ENCODE assay signal across 8 cellular contexts in genomic region chr6:8063762-8064637, GRCh38. TPM values are rescaled to one million over a fixed set of nuclear protein-coding genes. Genes with fewer than 3 reads are reported as not detected.
DNase-seq lines count a peak whose midpoint lies in the region; ATAC-seq and TF ChIP-seq lines count a peak whose summit lies in the region.

A gene with protein sequence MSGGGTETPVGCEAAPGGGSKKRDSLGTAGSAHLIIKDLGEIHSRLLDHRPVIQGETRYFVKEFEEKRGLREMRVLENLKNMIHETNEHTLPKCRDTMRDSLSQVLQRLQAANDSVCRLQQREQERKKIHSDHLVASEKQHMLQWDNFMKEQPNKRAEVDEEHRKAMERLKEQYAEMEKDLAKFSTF (minus strand): TSS chr6:8064389. CDS start chr6:8064376, 13 bp downstream.

- peak within 1 kb of the TSS; percentile 98 for H2AFZ ChIP-seq in PC-3 (ENCODE audit: low read length)

- H3K27ac ChIP-seq in PC-3 (ENCODE audit: low read length): peak within 1 kb of the TSS; percentile 19

- POLR2A ChIA-PET in PC-3 (lab: Charles Lee; ENCODE audit: unreplicated experiment): interaction anchor here (0.6 kb wide), 1 partner anchor 1345 kb away, joined by 4 read pairs; no protein-coding TSS in a partner anchor

- ATAC-seq in GM21576 (IDR thresholded peaks at IDR 0.05; ENCODE audit: unreplicated experiment) (peak; percentile 87), PC-3 (peak; percentile 90)

- H3F3A ChIP-seq in PC-3 (ENCODE audit: low read length, unreplicated experiment): no peaks in the 10 kb centered on the region

- H3K36me3 ChIP-seq in PC-3 (ENCODE audit: low read depth, low read length): peaks cover 2% of the 10 kb centered on the region; the same call in 1 of the 2 replicates

- H3K9me3 ChIP-seq in PC-3 (ENCODE audit: low read length): no peaks in the 10 kb centered on the region

- H3K4me3 ChIP-seq in PC-3 (ENCODE audit: low read length) (peak within 1 kb of the TSS; percentile 93), epithelial cell of proximal tubule (ENCODE audit: low read depth, low read length) (peak within 1 kb of the TSS; percentile 85)

- 0 out of 2 replicates have a peak, but pooled peaks have one; percentile 16 for TF ChIP-seq EP300 in Ishikawa (IDR thresholded peaks at IDR 0.05; ENCODE audit: borderline replicate concordance)

- H3K27me3 ChIP-seq in PC-3 (ENCODE audit: low read length): no peaks in the 10 kb centered on the region

- H3K4me1 ChIP-seq in PC-3 (ENCODE audit: insufficient read depth, low read length): 0 out of 2 replicates have a peak, but pooled peaks cover 7% of the 10 kb centered on the region

- intact Hi-C loops in PC-3 (cut with micrococcal nuclease): loop anchor here (2.0 kb wide), 1 partner anchor 155 kb away; no protein-coding TSS in a partner anchor

- CTCF ChIA-PET in PC-3 (lab: Charles Lee): interaction anchor here (0.5 kb wide), 1 partner anchor 155 kb away, joined by 4 read pairs; no protein-coding TSS in a partner anchor

- no peak for TF ChIP-seq RAD21 in Ishikawa (IDR thresholded peaks at IDR 0.05; ENCODE audit: low read depth)

- TSS peak; percentile 59 for BruUV-seq in PC-3 (replicated peaks; lab: Mats Ljungman, UMichigan)

- TF ChIP-seq CTCF in PC-3 (conservative IDR thresholded peaks at IDR 0.05; ENCODE audit: low read depth, low read length) (no peak), epithelial cell of proximal tubule (conservative IDR thresholded peaks at IDR 0.05; ENCODE audit: low read depth, low read length) (no peak)

- no peaks in the 10 kb centered on the region for H3K9me2 ChIP-seq in PC-3 (replicated peaks; ENCODE audit: low read length)

- peaks cover 10% of the 10 kb centered on the region; the same call in 1 of the 2 replicates for H3K79me2 ChIP-seq in PC-3 (ENCODE audit: low read length)

- H3K4me2 ChIP-seq in PC-3 (ENCODE audit: low read length): peak within 1 kb of the TSS; percentile 81

- DNase-seq in DMS153 (lab: John Stamatoyannopoulos, UW) (peak; percentile 86), PC-3 (peak; percentile 96), activated T-cell treated with anti-CD3 and anti-CD28 coated beads for 48 hours (ENCODE audit: low read depth) (peak; percentile 98), epithelial cell of proximal tubule (ENCODE audit: low read depth) (no peak), mucosa of gallbladder (ENCODE audit: low spot score) (peak; percentile 98)
- peak; percentile 94 to 97 for DNase-seq in stimulated activated CD8-positive, alpha-beta memory T cell treated with anti-CD3 and anti-CD28 coated beads, Interleukin-4, amount 100 ng/mL, for 4 hours (ENCODE audit: low read depth in 2 of 2, low spot score in 1 of 2)

- no peaks in the 10 kb centered on the region for H4K20me1 ChIP-seq in PC-3 (ENCODE audit: low read length)

- peak within 1 kb of the TSS; percentile 87 for H3K9ac ChIP-seq in PC-3 (ENCODE audit: low read length)

TF ChIP-seq in Ishikawa, 13 proteins besides CTCF, POLR2A, EP300 and RAD21:
- TF ChIP-seq TCF12 (IDR thresholded peaks at IDR 0.05; ENCODE audit: low read depth): peak; percentile 67
- peak; percentile 97 for TF ChIP-seq CREB1 (IDR thresholded peaks at IDR 0.05; ENCODE audit: low read depth)
- 0 out of 2 replicates have a peak, but pooled peaks have one; percentile 16 for TF ChIP-seq FOXM1 (IDR thresholded peaks at IDR 0.05; ENCODE audit: borderline replicate concordance, low read depth)
- TF ChIP-seq CEBPB (IDR thresholded peaks at IDR 0.05): no peak
- TF ChIP-seq EGR1 (IDR thresholded peaks at IDR 0.05): no peak; the same call in 1 of the 2 replicates
- TF ChIP-seq TEAD4 (IDR thresholded peaks at IDR 0.05): 0 out of 2 replicates have a peak, but pooled peaks have one; percentile 11
- TF ChIP-seq YY1 (IDR thresholded peaks at IDR 0.05; ENCODE audit: low read depth): peak; percentile 99
- TF ChIP-seq TAF1 (IDR thresholded peaks at IDR 0.05; ENCODE audit: low read depth): peak; percentile 63; the same call in 1 of the 2 replicates
- peak; percentile 98; the same call in 1 of the 2 replicates for TF ChIP-seq ZBTB7A (IDR thresholded peaks at IDR 0.05; ENCODE audit: low read depth)
- TF ChIP-seq, protein P1, sequence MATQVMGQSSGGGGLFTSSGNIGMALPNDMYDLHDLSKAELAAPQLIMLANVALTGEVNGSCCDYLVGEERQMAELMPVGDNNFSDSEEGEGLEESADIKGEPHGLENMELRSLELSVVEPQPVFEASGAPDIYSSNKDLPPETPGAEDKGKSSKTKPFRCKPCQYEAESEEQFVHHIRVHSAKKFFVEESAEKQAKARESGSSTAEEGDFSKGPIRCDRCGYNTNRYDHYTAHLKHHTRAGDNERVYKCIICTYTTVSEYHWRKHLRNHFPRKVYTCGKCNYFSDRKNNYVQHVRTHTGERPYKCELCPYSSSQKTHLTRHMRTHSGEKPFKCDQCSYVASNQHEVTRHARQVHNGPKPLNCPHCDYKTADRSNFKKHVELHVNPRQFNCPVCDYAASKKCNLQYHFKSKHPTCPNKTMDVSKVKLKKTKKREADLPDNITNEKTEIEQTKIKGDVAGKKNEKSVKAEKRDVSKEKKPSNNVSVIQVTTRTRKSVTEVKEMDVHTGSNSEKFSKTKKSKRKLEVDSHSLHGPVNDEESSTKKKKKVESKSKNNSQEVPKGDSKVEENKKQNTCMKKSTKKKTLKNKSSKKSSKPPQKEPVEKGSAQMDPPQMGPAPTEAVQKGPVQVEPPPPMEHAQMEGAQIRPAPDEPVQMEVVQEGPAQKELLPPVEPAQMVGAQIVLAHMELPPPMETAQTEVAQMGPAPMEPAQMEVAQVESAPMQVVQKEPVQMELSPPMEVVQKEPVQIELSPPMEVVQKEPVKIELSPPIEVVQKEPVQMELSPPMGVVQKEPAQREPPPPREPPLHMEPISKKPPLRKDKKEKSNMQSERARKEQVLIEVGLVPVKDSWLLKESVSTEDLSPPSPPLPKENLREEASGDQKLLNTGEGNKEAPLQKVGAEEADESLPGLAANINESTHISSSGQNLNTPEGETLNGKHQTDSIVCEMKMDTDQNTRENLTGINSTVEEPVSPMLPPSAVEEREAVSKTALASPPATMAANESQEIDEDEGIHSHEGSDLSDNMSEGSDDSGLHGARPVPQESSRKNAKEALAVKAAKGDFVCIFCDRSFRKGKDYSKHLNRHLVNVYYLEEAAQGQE (IDR thresholded peaks at IDR 0.05; ENCODE audit: low read depth): no peak
- TF ChIP-seq, protein P2, sequence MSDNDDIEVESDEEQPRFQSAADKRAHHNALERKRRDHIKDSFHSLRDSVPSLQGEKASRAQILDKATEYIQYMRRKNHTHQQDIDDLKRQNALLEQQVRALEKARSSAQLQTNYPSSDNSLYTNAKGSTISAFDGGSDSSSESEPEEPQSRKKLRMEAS (IDR thresholded peaks at IDR 0.05): peak; percentile 42
- peak; percentile 26; the same call in 1 of the 2 replicates for TF ChIP-seq NFIC (IDR thresholded peaks at IDR 0.05)
- peak; percentile 34 for TF ChIP-seq USF1 (IDR thresholded peaks at IDR 0.05)

RNA-seq across cellular contexts. Expression of the gene that starts here (rescaled TPM):
- total RNA-seq in PC-3 (2014; rRNA removed) (5.8 and 9.1 TPM in 2 replicates), epithelial cell of proximal tubule (10.9 and 14.8 TPM in 2 replicates), mucosa of gallbladder (10.8 TPM)
